28 cellular contexts compared by ENCODE assay signal in genomic region chr5:42824347-42824976, GRCh38. TPM values are rescaled to one million over a fixed set of nuclear protein-coding genes. Genes with fewer than 3 reads are reported as not detected.
"Had no signal": no experiment of that assay in that cellular context is flagged by ENCODE, and none has a peak within 500 bp of the region (broad histone marks: within the 10 kb centered on the region; RNA-seq: fewer than 3 reads in every experiment).

No MANE protein-coding gene starts in this region.

- H3K9me3 Mint-ChIP-seq: activated B cell treated with CpG ODN at 0.5 μM for 24 hours; activated naive CD4-positive, alpha-beta T cell treated with anti-CD3 and anti-CD28 coated beads for 36 hours; activated naive CD8-positive, alpha-beta T cell treated with anti-CD3 and anti-CD28 coated beads for 36 hours; activated T-cell treated with anti-CD3 and anti-CD28 coated beads, Interleukin-2, amount 50 U/mL, for 72 hours; natural killer cell treated with Interleukin-12 subunit alpha and Interleukin-12 subunit beta and Interleukin-15 and Interleukin-18, amount 100 ng/mL, for 72 hours; type B pancreatic cell had no signal

- H3K36me3 ChIP-seq: adrenal gland, left lung, neutrophil, ovary, vagina had no signal

- H3K27me3 Mint-ChIP-seq: activated B cell treated with CpG ODN at 0.5 μM for 24 hours; activated naive CD8-positive, alpha-beta T cell treated with anti-CD3 and anti-CD28 coated beads for 36 hours; brain had no signal

- ATAC-seq: activated T-cell treated with anti-CD3 and anti-CD28 coated beads, Interleukin-2, amount 50 U/mL, for 72 hours; left lung; natural killer cell treated with Interleukin-12 subunit alpha and Interleukin-12 subunit beta and Interleukin-15 and Interleukin-18, amount 100 ng/mL, for 72 hours; right cardiac atrium; stimulated activated naive CD8-positive, alpha-beta T cell treated with anti-CD3 and anti-CD28 coated beads, Interleukin-15, Interleukin-2, amounts not matched to agents 100 U/mL and 50 U/mL, for 24 hours had no signal

- H3K27ac Mint-ChIP-seq: activated B cell treated with CpG ODN at 0.5 μM for 24 hours; activated naive CD4-positive, alpha-beta T cell treated with anti-CD3 and anti-CD28 coated beads for 36 hours; activated naive CD8-positive, alpha-beta T cell treated with anti-CD3 and anti-CD28 coated beads for 36 hours; activated T-cell treated with anti-CD3 and anti-CD28 coated beads, Interleukin-2, amount 50 U/mL, for 72 hours; natural killer cell treated with Interleukin-12 subunit alpha and Interleukin-12 subunit beta and Interleukin-15 and Interleukin-18, amount 100 ng/mL, for 72 hours; type B pancreatic cell had no signal

- H3K4me1 ChIP-seq: left lung, testis, vagina had no signal

- H3K4me3 ChIP-seq: adrenal gland, coronary artery, dorsolateral prefrontal cortex, left lung, lung, ovary, testis, vagina had no signal

- H3K9me3 ChIP-seq: adrenal gland, left lung, neutrophil, ovary, testis, vagina had no signal

- H3K27ac ChIP-seq: adrenal gland, coronary artery, dorsolateral prefrontal cortex, left lung, neutrophil, ovary, testis, vagina had no signal

- H3K4me3 Mint-ChIP-seq: activated B cell treated with CpG ODN at 0.5 μM for 24 hours; activated naive CD4-positive, alpha-beta T cell treated with anti-CD3 and anti-CD28 coated beads for 36 hours; activated naive CD8-positive, alpha-beta T cell treated with anti-CD3 and anti-CD28 coated beads for 36 hours; activated T-cell treated with anti-CD3 and anti-CD28 coated beads, Interleukin-2, amount 50 U/mL, for 72 hours; brain; natural killer cell treated with Interleukin-12 subunit alpha and Interleukin-12 subunit beta and Interleukin-15 and Interleukin-18, amount 100 ng/mL, for 72 hours; type B pancreatic cell had no signal

- H3K36me3 Mint-ChIP-seq: activated naive CD8-positive, alpha-beta T cell treated with anti-CD3 and anti-CD28 coated beads for 36 hours; brain; natural killer cell treated with Interleukin-12 subunit alpha and Interleukin-12 subunit beta and Interleukin-15 and Interleukin-18, amount 100 ng/mL, for 72 hours; type B pancreatic cell had no signal

- H3K4me1 Mint-ChIP-seq: activated B cell treated with CpG ODN at 0.5 μM for 24 hours; activated naive CD8-positive, alpha-beta T cell treated with anti-CD3 and anti-CD28 coated beads for 36 hours; brain had no signal

- DNase-seq: activated B cell treated with CpG ODN at 0.5 μM for 24 hours; activated CD4-positive, alpha-beta T cell treated with anti-CD3 and anti-CD28 coated beads for 4 hours; activated CD4-positive, alpha-beta T cell treated with anti-CD3 and anti-CD28 coated beads, Interleukin-2, amount 50 U/mL, for 4 hours; activated naive CD4-positive, alpha-beta T cell treated with anti-CD3 and anti-CD28 coated beads for 36 hours; activated naive CD8-positive, alpha-beta T cell treated with anti-CD3 and anti-CD28 coated beads for 36 hours; activated T-cell treated with anti-CD3 and anti-CD28 coated beads for 4 hours; activated T-cell treated with anti-CD3 and anti-CD28 coated beads, Interleukin-2, amount 50 U/mL, for 72 hours; adrenal gland; aorta; dorsolateral prefrontal cortex; effector memory CD4-positive, alpha-beta T cell; erythroblast; head of caudate nucleus; left lung; mesendoderm; ovary; right cardiac atrium; stimulated activated CD4-positive, alpha-beta T cell treated with anti-CD3 and anti-CD28 coated beads, Interleukin-4, amount 100 ng/mL, for 1 hour; stimulated activated naive CD8-positive, alpha-beta T cell treated with anti-CD3 and anti-CD28 coated beads, Interleukin-15, Interleukin-2, amounts not matched to agents 100 U/mL and 50 U/mL, for 24 hours; T-helper 2 cell; testis had no signal

- H3K27me3 ChIP-seq: adrenal gland, dorsolateral prefrontal cortex, left lung, neutrophil, ovary, testis, vagina had no signal

RNA-seq across cellular contexts. Expression of gene SELENOP, which starts 12.8 kb away (rescaled TPM):
- total RNA-seq: activated B cell treated with CpG ODN at 0.5 μM for 24 hours; activated naive CD4-positive, alpha-beta T cell treated with anti-CD3 and anti-CD28 coated beads for 36 hours; activated naive CD8-positive, alpha-beta T cell treated with anti-CD3 and anti-CD28 coated beads for 36 hours had no signal
